ENCODE assay signal across 10 cellular contexts in the genomic region with DNA sequence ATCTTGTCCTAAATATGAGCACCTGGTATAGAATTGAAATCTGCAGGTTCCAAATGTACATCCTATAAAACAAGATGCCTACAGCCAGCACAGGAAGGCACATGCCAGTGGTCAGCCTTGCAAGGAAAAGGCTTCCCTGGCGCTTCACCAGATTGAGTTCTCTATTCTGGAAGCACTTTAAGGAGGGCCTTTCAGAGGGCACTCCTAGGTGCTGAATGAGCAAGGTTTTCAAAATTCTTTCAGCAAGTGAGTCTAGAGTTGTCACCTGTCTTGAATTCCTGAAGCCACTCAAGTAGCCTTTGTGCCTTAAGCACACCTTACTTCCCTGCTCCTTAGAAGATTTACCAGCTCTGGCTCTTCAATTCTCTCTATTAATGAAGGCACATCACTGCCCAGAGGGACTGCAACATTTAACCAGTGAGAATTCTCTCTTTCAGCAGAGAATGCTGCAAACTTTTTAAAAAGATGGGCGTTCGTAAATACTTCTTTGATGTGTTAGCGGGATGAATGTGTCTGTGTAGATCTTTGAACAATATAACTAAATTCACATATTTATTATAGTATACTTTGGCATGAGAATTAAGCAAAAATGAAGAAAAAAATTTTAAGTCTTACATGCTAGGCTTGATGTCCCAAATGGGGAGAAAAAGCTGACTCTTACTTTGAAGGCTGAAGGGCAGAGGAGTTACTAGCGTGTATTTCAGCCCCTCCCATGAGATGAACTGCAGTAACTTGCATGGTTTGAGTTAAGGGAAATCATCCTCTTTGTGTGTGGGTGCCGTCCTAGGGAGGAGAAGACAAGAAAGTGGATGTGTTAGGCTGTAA.
DNase-seq lines count a peak whose midpoint lies in the region; ATAC-seq, FAIRE-seq and TF ChIP-seq lines count a peak whose summit lies in the region.
"Had no signal": no experiment of that assay in that cellular context is flagged by ENCODE, and none has a peak within 500 bp of the region (broad histone marks: within the 10 kb centered on the region; RNA-seq: fewer than 3 reads in every experiment).

No MANE protein-coding gene starts in this region.

- H3K27me3 ChIP-seq in HCT116 (ENCODE audit: insufficient read depth, low read length) (no peaks in the 10 kb centered on the region), SJCRH30 (no peaks in the 10 kb centered on the region), gastrocnemius medialis (no peaks in the 10 kb centered on the region), HepG2 (ENCODE audit: control insufficient read depth in 1 of 2, insufficient read depth in 2 of 2, low read length in 2 of 2) (peaks cover 0 to 4% of the 10 kb centered on the region in 2 experiments; a peak in 1 of 5 replicates)

- H3K9ac ChIP-seq in HCT116 (ENCODE audit: low read length): peak overlapping the region; percentile 66
- H3K9ac ChIP-seq in HepG2 (ENCODE audit: insufficient read depth, low read depth, low read length): no peak overlapping the region

- no peak for FAIRE-seq in HepG2 (lab: Jason Lieb, UNC)

- TF ChIP-seq CTCF in HCT116 (IDR thresholded peaks at IDR 0.05 in 2 of 3, conservative IDR thresholded peaks at IDR 0.05 in 1 of 3; ENCODE audit: borderline replicate concordance in 1 of 3, insufficient read depth in 1 of 3, low read depth in 2 of 3, low read length in 2 of 3) (no peak), fibroblast of the aortic adventitia (IDR thresholded peaks at IDR 0.05; ENCODE audit: insufficient read depth, low read length) (no peak), gastrocnemius medialis (IDR thresholded peaks at IDR 0.05 in 4 of 5, conservative IDR thresholded peaks at IDR 0.05 in 1 of 5) (no peak), HepG2 (CRISPR knock-in tag; IDR thresholded peaks at IDR 0.05) (no peak)

- H3K9me2 ChIP-seq in HCT116 (ENCODE audit: insufficient read depth): no peaks in the 10 kb centered on the region

- ATAC-seq in HCT116 (peak; percentile 55), gastrocnemius medialis (peak; percentile 19 to 24), HepG2 (no peak)

- CTCF ChIA-PET in HCT116 (lab: Charles Lee) (no interaction called here), HepG2 (lab: Yijun Ruan, JAX; ENCODE audit: low intra/inter-chr PET ratio, low total read pairs) (no interaction called here)

- H3K79me2 ChIP-seq in HCT116 (ENCODE audit: insufficient read depth, low read length): no peaks in the 10 kb centered on the region
- no peaks in the 10 kb centered on the region for H3K79me2 ChIP-seq in HepG2 (ENCODE audit: insufficient read depth, low read length)

- TF ChIP-seq POLR2A in HCT116 (IDR thresholded peaks at IDR 0.05; ENCODE audit: borderline replicate concordance, extremely low read depth, insufficient read depth, insufficient read length) (no peak), gastrocnemius medialis (IDR thresholded peaks at IDR 0.05) (no peak), HepG2 (IDR thresholded peaks at IDR 0.05; ENCODE audit: insufficient read depth in 1 of 2, low read depth in 2 of 2, low read length in 2 of 2) (no peak)

- no peaks in the 10 kb centered on the region for H4K20me1 ChIP-seq in HCT116 (ENCODE audit: insufficient read depth)
- no peaks in the 10 kb centered on the region for H4K20me1 ChIP-seq in HepG2 (ENCODE audit: insufficient read depth, low read length)

- in situ Hi-C loops in gastrocnemius medialis (cut with MboI; ENCODE audit: low sequenced_read_pairs in 4 of 4): no loop called here
- in situ Hi-C loops in HepG2 (cut with HindIII; ENCODE audit: extremely low pct_ligation_motif_present, low pct_unique_long_range_greater_than_20kb): no loop called here

- TF ChIP-seq EP300 in HepG2 (IDR thresholded peaks at IDR 0.05; ENCODE audit: low read depth in 2 of 2, low read length in 2 of 2) (no peak), HepG2 (CRISPR knock-in tag; IDR thresholded peaks at IDR 0.05; ENCODE audit: borderline replicate concordance) (no peak)

- RAD21 ChIA-PET in HCT116 (lab: Charles Lee; ENCODE audit: low non-redundant PET in 1 of 2, low total read pairs in 2 of 2, uncharacterized antibody in 2 of 2, unreplicated experiment in 2 of 2): no interaction called here

- TF ChIP-seq RAD21 in HCT116 (IDR thresholded peaks at IDR 0.05; ENCODE audit: low read depth) (no peak), HepG2 (CRISPR knock-in tag; IDR thresholded peaks at IDR 0.05) (no peak)

- POLR2A ChIA-PET in HCT116 (lab: Charles Lee) (interaction anchor here (1.3 kb wide), 1 partner anchor 12 kb away, joined by 3 read pairs; no protein-coding TSS in a partner anchor), HepG2 (lab: Yijun Ruan, JAX) (no interaction called here)

- BruUV-seq in HCT116 (replicated peaks; lab: Mats Ljungman, UMichigan) (TSS peak; percentile 72), HepG2 (replicated peaks; lab: Mats Ljungman, UMichigan) (no TSS peak)

- intact Hi-C loops in HCT116 (cut with micrococcal nuclease): loop anchor here (5.0 kb wide), 1 partner anchor 480 kb away; a partner anchor contains a TSS
- intact Hi-C loops in gastrocnemius medialis (cut with DNase I; ENCODE audit: low total_unique reads): no loop called here
- intact Hi-C loops in HepG2 (cut with micrococcal nuclease; ENCODE audit: unreplicated experiment): no loop called here

- H3K36me3 ChIP-seq in HCT116 (ENCODE audit: control insufficient read depth in 1 of 2, insufficient read depth in 2 of 2, low read length in 2 of 2): no peaks in the 10 kb centered on the region
- no peaks in the 10 kb centered on the region for H3K36me3 ChIP-seq in SJCRH30
- no peaks in the 10 kb centered on the region for H3K36me3 ChIP-seq in gastrocnemius medialis
- H3K36me3 ChIP-seq in HepG2 (replicated peaks in 1 of 2; ENCODE audit: control insufficient read depth in 1 of 2, insufficient read depth in 2 of 2, low read length in 2 of 2): no peaks in the 10 kb centered on the region

- H2AFZ ChIP-seq in HCT116 (ENCODE audit: low read depth, low read length, poor library complexity, severe bottlenecking): no peak overlapping the region
- H2AFZ ChIP-seq in HepG2 (ENCODE audit: low read length): no peak overlapping the region

- H3K4me2 ChIP-seq in HCT116 (ENCODE audit: low read length) (peak overlapping the region; percentile 88), HepG2 (ENCODE audit: low read depth, low read length) (no peak overlapping the region; the same call in 1 of the 2 replicates)

- H3K4me1 ChIP-seq in HCT116 (ENCODE audit: control insufficient read depth in 1 of 2, insufficient read depth in 2 of 2, low read length in 2 of 2) (peaks cover 30 to 38% of the 10 kb centered on the region in 2 experiments), SJCRH30 (peaks cover 25% of the 10 kb centered on the region), gastrocnemius medialis (peaks cover 0 to 11% of the 10 kb centered on the region in 2 donors), HepG2 (ENCODE audit: insufficient read depth, low read length) (peaks cover 5% of the 10 kb centered on the region; the same call in 1 of the 2 replicates)

- DNase-seq in HCT116 (ENCODE audit: low read depth, low spot score) (no peak), SJCRH30 (no peak), fibroblast of the aortic adventitia (ENCODE audit: low read depth) (peak; percentile 38), gastrocnemius medialis (no peak), SHP77 (lab: John Stamatoyannopoulos, UW) (no peak), HepG2 (ENCODE audit: low spot score) (no peak)
- DNase-seq in activated CD4-positive, alpha-beta T cell treated with anti-CD3 and anti-CD28 coated beads for 4 hours: no peak
- DNase-seq: activated gamma-delta T cell; NCI-H1048; stimulated activated CD4-positive, alpha-beta T cell treated with anti-CD3 and anti-CD28 coated beads, Interleukin-2, amount 100 ng/mL, for 24 hours had no signal

- H3K9me3 ChIP-seq in HCT116 (ENCODE audit: control insufficient read depth in 1 of 2, insufficient read depth in 1 of 2, low read depth in 1 of 2, low read length in 2 of 2) (no peaks in the 10 kb centered on the region), SJCRH30 (replicated peaks) (no peaks in the 10 kb centered on the region), gastrocnemius medialis (no peaks in the 10 kb centered on the region), HepG2 (ENCODE audit: low read length) (no peaks in the 10 kb centered on the region)

- H3K4me3 ChIP-seq in HCT116 (replicated peaks in 1 of 2; ENCODE audit: low read depth in 1 of 2, low read length in 2 of 2) (peak overlapping the region; percentile 2 to 54), SJCRH30 (peak overlapping the region; percentile 38), fibroblast of the aortic adventitia (ENCODE audit: low read depth, low read length) (no peak overlapping the region), gastrocnemius medialis (no peak overlapping the region), HepG2 (replicated peaks in 1 of 3; ENCODE audit: insufficient read depth in 1 of 3, low read depth in 2 of 3, low read length in 3 of 3) (no peak overlapping the region)

- WGBS in HepG2 (ENCODE audit: low lambda C conversion rate): 12% methylated on average over 6 of the region's 6 CpGs

- H3K27ac ChIP-seq in HCT116 (ENCODE audit: low read depth, low read length): peak overlapping the region; percentile 87
- H3K27ac ChIP-seq in SJCRH30: peak overlapping the region; percentile 82
- H3K27ac ChIP-seq in gastrocnemius medialis: peak overlapping the region in 1 of 4 donors; percentile 7
- H3K27ac ChIP-seq in HepG2 (ENCODE audit: extremely low read length, insufficient read depth, low read length): no peak overlapping the region

TF ChIP-seq in HCT116, 20 proteins besides CTCF, POLR2A, EP300 and RAD21 (continues in another document):
- TF ChIP-seq POLR2AphosphoS5 (IDR thresholded peaks at IDR 0.05; ENCODE audit: low read depth, low read length) (no peak), TCF7L2 (IDR thresholded peaks at IDR 0.05; ENCODE audit: borderline replicate concordance, extremely low read depth, insufficient read depth, insufficient read length) (no peak)

TF ChIP-seq in HepG2, 621 proteins besides CTCF, POLR2A, EP300 and RAD21 (continues in another document):
- TF ChIP-seq, protein P1, sequence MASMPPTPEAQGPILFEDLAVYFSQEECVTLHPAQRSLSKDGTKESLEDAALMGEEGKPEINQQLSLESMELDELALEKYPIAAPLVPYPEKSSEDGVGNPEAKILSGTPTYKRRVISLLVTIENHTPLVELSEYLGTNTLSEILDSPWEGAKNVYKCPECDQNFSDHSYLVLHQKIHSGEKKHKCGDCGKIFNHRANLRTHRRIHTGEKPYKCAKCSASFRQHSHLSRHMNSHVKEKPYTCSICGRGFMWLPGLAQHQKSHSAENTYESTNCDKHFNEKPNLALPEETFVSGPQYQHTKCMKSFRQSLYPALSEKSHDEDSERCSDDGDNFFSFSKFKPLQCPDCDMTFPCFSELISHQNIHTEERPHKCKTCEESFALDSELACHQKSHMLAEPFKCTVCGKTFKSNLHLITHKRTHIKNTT (CRISPR knock-in tag; IDR thresholded peaks at IDR 0.05): no peak

Comparison
In these comparisons a context has a peak if more than half of its experiments do, and no peak if none do; other contexts are left out.
1. H3K4me3 ChIP-seq: peak in HCT116 (2 of 2) and SJCRH30 (single experiment); none in fibroblast of the aortic adventitia (single experiment), gastrocnemius medialis (0 of 4) and HepG2 (0 of 3).